Comparison of ENCODE assay signal across 12 cellular contexts in the genomic region with DNA sequence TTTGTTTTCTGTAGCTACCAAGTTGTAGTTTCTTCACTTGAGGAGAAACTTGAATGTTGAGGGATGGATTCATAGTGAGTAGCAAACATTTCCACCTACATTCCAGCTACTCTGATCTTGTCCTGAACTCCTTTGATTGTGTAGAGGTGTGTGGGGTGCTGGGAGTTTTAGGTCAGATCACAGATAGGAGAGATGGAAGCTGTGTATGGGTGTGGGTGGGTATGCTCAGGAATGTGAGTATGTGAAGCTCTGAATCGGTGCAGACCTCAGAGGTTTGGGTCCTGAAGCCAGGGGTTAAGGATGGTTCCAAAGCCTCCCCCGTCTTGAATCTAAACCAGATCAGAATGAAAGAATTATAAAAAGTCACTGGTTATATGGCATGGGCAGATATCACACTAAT.
"Had no signal": no experiment of that assay in that cellular context is flagged by ENCODE, and none has a peak within 500 bp of the region (broad histone marks: within the 10 kb centered on the region; RNA-seq: fewer than 3 reads in every experiment).

No MANE protein-coding gene starts in this region.

- H3K4me3 ChIP-seq: body of pancreas, lower lobe of right lung, mucosa of descending colon, thyroid gland had no signal

- H3K9me3 Mint-ChIP-seq: activated naive CD4-positive, alpha-beta T cell treated with anti-CD3 and anti-CD28 coated beads, Interleukin-2, amount 10 ng/mL, durations not matched to agents 7 days and 5 days; endodermal cell; immature natural killer cell; natural killer cell; WTC11 had no signal

- DNase-seq: activated CD4-positive, alpha-beta T cell treated with anti-CD3 and anti-CD28 coated beads for 48 hours; activated naive CD4-positive, alpha-beta T cell treated with anti-CD3 and anti-CD28 coated beads, Interleukin-2, amount 10 ng/mL, durations not matched to agents 7 days and 5 days; body of pancreas; endodermal cell; immature natural killer cell; lower lobe of right lung; mucosa of descending colon; natural killer cell; nucleus accumbens; T-helper 1 cell; thyroid gland had no signal

- ATAC-seq: body of pancreas, lower lobe of right lung, mucosa of descending colon, natural killer cell, WTC11 had no signal

- H3K4me1 Mint-ChIP-seq: activated naive CD4-positive, alpha-beta T cell treated with anti-CD3 and anti-CD28 coated beads, Interleukin-2, amount 10 ng/mL, durations not matched to agents 7 days and 5 days; immature natural killer cell; natural killer cell had no signal

- H3K9me3 ChIP-seq: body of pancreas, lower lobe of right lung, mucosa of descending colon, thyroid gland had no signal

- H3K4me3 Mint-ChIP-seq: activated naive CD4-positive, alpha-beta T cell treated with anti-CD3 and anti-CD28 coated beads, Interleukin-2, amount 10 ng/mL, durations not matched to agents 7 days and 5 days; endodermal cell; immature natural killer cell; natural killer cell; WTC11 had no signal

- H3K36me3 ChIP-seq: lower lobe of right lung, thyroid gland had no signal

- H3K27ac Mint-ChIP-seq: activated naive CD4-positive, alpha-beta T cell treated with anti-CD3 and anti-CD28 coated beads, Interleukin-2, amount 10 ng/mL, durations not matched to agents 7 days and 5 days; endodermal cell; immature natural killer cell; natural killer cell; WTC11 had no signal

- H3K36me3 Mint-ChIP-seq: activated naive CD4-positive, alpha-beta T cell treated with anti-CD3 and anti-CD28 coated beads, Interleukin-2, amount 10 ng/mL, durations not matched to agents 7 days and 5 days; immature natural killer cell; natural killer cell; WTC11 had no signal

- H3K27me3 ChIP-seq: body of pancreas, thyroid gland had no signal

- H3K27ac ChIP-seq: lower lobe of right lung, thyroid gland had no signal
